1 cellular context compared by ENCODE assay signal in the genomic region with DNA sequence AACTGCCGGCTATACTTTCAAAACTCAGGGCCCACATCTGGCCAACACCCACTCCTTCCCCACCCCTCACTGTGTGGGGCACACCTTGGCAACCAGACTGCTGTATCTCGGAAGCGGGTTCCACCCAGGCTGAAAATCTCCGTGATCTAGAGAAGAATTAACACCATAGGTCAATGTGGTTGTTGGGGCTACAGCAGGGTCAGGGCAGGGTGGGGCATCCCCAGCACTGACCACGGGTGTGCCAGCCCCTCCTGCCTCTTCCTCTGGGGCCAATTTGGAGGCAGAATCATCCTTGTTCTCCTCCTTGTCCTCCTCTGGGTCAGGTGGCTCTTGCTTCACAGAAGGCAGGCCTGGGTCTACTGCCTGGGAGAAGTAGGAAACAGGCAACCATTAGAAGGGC.
TF ChIP-seq lines count a peak whose summit lies in the region.

No MANE protein-coding gene starts in this region.

TF ChIP-seq in HEK293, 187 proteins besides CTCF, POLR2A, EP300 and RAD21:
- TF ChIP-seq ZNF341 (tag by site-specific recombination; IDR thresholded peaks at IDR 0.05; ENCODE audit: low read depth) (no peak), EGR2 (tag by site-specific recombination; IDR thresholded peaks at IDR 0.05; ENCODE audit: low read depth) (peak; percentile 44; the same call in 1 of the 2 replicates)
TF ChIP-seq in HEK293: peak in this region for 1.
